Comparison of ENCODE assay signal across 1 cellular context in the genomic region with DNA sequence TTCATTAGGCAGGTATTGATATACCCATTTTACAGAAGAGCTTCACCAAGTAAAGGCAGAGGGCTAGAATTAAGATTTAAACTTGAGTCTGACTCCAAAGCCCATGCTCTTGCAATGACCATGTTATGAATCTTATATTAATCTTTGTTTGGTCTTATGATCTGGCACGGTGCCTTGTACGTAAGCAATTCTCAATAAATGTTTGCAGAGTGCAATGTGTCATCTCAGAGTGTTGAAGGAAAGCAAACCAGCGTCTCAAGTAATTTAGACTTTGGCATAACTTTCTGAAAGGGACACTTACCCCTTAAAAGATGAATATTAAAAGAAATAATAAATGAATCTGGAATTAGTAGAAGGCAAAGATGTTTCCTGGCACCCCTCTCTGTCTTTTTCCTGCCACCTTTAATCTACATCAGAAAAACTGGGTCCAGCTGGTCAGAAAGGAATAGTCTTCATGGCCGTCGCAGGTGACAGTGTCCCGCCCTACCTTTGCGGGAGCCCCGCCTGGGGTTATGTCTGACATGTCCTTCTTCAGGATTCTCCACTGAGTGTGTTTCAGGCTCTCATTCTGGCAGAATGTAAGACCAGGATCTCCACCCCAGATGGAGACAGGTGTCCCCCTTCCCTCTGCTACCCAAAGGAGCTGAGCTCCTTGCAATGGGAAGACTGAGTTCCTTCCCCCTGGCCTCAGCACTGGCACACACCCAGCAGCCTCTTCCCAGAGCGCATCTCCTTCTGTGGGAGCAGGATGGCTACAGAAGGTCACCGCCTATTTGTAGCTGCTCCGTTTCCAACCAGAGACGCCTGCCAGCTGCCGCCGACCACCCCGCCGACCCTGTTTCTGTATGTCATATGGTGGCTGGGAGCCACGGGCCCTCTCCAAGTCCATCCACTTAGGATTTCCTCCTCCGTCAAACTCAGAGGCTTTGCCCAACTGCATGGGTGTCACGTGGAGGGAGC.
TF ChIP-seq lines count a peak whose summit lies in the region.

No MANE protein-coding gene starts in this region.

TF ChIP-seq in HepG2, 621 proteins besides CTCF, POLR2A, EP300 and RAD21 (continued from another document):
- TF ChIP-seq ZNF563 (CRISPR knock-in tag; IDR thresholded peaks at IDR 0.05) (no peak), ZKSCAN1 (IDR thresholded peaks at IDR 0.05; ENCODE audit: low read length) (no peak), TBX3 (IDR thresholded peaks at IDR 0.05; ENCODE audit: borderline replicate concordance) (no peak), E2F5 (CRISPR knock-in tag; conservative IDR thresholded peaks at IDR 0.05) (no peak), ELF4 (CRISPR knock-in tag; IDR thresholded peaks at IDR 0.05; ENCODE audit: borderline replicate concordance) (no peak), NFKBIZ (CRISPR knock-in tag; IDR thresholded peaks at IDR 0.05) (no peak), ZNF431 (CRISPR knock-in tag; IDR thresholded peaks at IDR 0.05; ENCODE audit: borderline replicate concordance, low read depth) (no peak), ASH2L (IDR thresholded peaks at IDR 0.05; ENCODE audit: insufficient read length, low read depth, low read length) (no peak), CREM (IDR thresholded peaks at IDR 0.05) (no peak), CREM (CRISPR knock-in tag; IDR thresholded peaks at IDR 0.05) (no peak), USF2 (IDR thresholded peaks at IDR 0.05; ENCODE audit: low read depth, low read length) (no peak), USF2 (CRISPR knock-in tag; IDR thresholded peaks at IDR 0.05; ENCODE audit: borderline replicate concordance) (no peak), MAFK (conservative IDR thresholded peaks at IDR 0.05 in 1 of 2, IDR thresholded peaks at IDR 0.05 in 1 of 2; ENCODE audit: low read length in 2 of 2) (no peak)
